12 cellular contexts compared by ENCODE assay signal in genomic region chr21:44058981-44059380, GRCh38. TPM values are rescaled to one million over a fixed set of nuclear protein-coding genes. Genes with fewer than 3 reads are reported as not detected.
DNase-seq lines count a peak whose midpoint lies in the region; ATAC-seq and TF ChIP-seq lines count a peak whose summit lies in the region.
"Had no signal": no experiment of that assay in that cellular context is flagged by ENCODE, and none has a peak within 500 bp of the region (broad histone marks: within the 10 kb centered on the region; RNA-seq: fewer than 3 reads in every experiment).

No MANE protein-coding gene starts in this region.

- TF ChIP-seq CTCF in CD4-positive, alpha-beta T cell (IDR thresholded peaks at IDR 0.05) = no peak
- no peak for TF ChIP-seq CTCF in prostate gland (IDR thresholded peaks at IDR 0.05)
- TF ChIP-seq CTCF in gastroesophageal sphincter (IDR thresholded peaks at IDR 0.05) = no peak

- no peak for ATAC-seq in CD4-positive, alpha-beta T cell (ENCODE audit: poor library complexity)
- no peak for ATAC-seq in naive thymus-derived CD4-positive, alpha-beta T cell
- ATAC-seq in gastroesophageal sphincter (no peak), GM21825 (IDR thresholded peaks at IDR 0.05; ENCODE audit: unreplicated experiment) (no peak)
- ATAC-seq: K562 had no signal

- no peaks in the 10 kb centered on the region for H3K27me3 Mint-ChIP-seq in CD4-positive, alpha-beta T cell
- no peaks in the 10 kb centered on the region for H3K27me3 Mint-ChIP-seq in activated T-helper 1 cell treated with anti-CD3 and anti-CD28 coated beads, Interleukin-12 subunit alpha, Interleukin-12 subunit beta, Interleukin-2, Interleukin-4 antibody, amounts not matched to agents 30 ng/mL and 10 ng/mL and 1 ng/mL, durations not matched to agents 14 hours and 24 hours and 36 hours (ENCODE audit: insufficient read depth)
- H3K27me3 Mint-ChIP-seq in naive thymus-derived CD4-positive, alpha-beta T cell = no peaks in the 10 kb centered on the region

- H3K4me1 Mint-ChIP-seq in CD4-positive, alpha-beta T cell (ENCODE audit: low read depth) = peaks cover 23% of the 10 kb centered on the region
- peaks cover 45% of the 10 kb centered on the region for H3K4me1 Mint-ChIP-seq in activated T-helper 1 cell treated with anti-CD3 and anti-CD28 coated beads, Interleukin-12 subunit alpha, Interleukin-12 subunit beta, Interleukin-2, Interleukin-4 antibody, amounts not matched to agents 30 ng/mL and 10 ng/mL and 1 ng/mL, durations not matched to agents 14 hours and 24 hours and 36 hours (ENCODE audit: low read depth)
- H3K4me1 Mint-ChIP-seq in naive thymus-derived CD4-positive, alpha-beta T cell = peaks cover 6 to 40% (median 17%) of the 10 kb centered on the region in 7 donors

- H3K4me1 ChIP-seq in naive thymus-derived CD4-positive, alpha-beta T cell (ENCODE audit: control insufficient read depth in 2 of 2, insufficient read depth in 2 of 2, low read length in 2 of 2) = no peaks in the 10 kb centered on the region
- H3K4me1 ChIP-seq in prostate gland (replicated peaks) = no peaks in the 10 kb centered on the region
- peaks cover 0 to 5% (median 0%) of the 10 kb centered on the region in 3 donors for H3K4me1 ChIP-seq in gastroesophageal sphincter

- peaks cover 6 to 77% (median 14%) of the 10 kb centered on the region in 3 experiments for H3K36me3 ChIP-seq in naive thymus-derived CD4-positive, alpha-beta T cell (ENCODE audit: control insufficient read depth in 2 of 3, insufficient read depth in 3 of 3, low read length in 3 of 3)
- H3K36me3 ChIP-seq in prostate gland = no peaks in the 10 kb centered on the region
- H3K36me3 ChIP-seq in gastroesophageal sphincter = peaks cover 0 to 90% of the 10 kb centered on the region in 2 donors

- H3K4me3 Mint-ChIP-seq in CD4-positive, alpha-beta T cell = no peak overlapping the region
- no peak overlapping the region for H3K4me3 Mint-ChIP-seq in activated T-helper 1 cell treated with anti-CD3 and anti-CD28 coated beads, Interleukin-12 subunit alpha, Interleukin-12 subunit beta, Interleukin-2, Interleukin-4 antibody, amounts not matched to agents 30 ng/mL and 10 ng/mL and 1 ng/mL, durations not matched to agents 14 hours and 24 hours and 36 hours
- no peak overlapping the region for H3K4me3 Mint-ChIP-seq in naive thymus-derived CD4-positive, alpha-beta T cell

- POLR2A ChIA-PET in CD4-positive, alpha-beta T cell (lab: Charles Lee) = interaction anchor here (1.2 to 2.9 kb wide), 2 partner anchors 25 to 45 kb away, joined by 3 to 15 read pairs; no protein-coding TSS in a partner anchor
- POLR2A ChIA-PET in naive thymus-derived CD4-positive, alpha-beta T cell (lab: Charles Lee) = no interaction called here

- TF ChIP-seq EP300 in gastroesophageal sphincter (IDR thresholded peaks at IDR 0.05) = no peak

- H3K27me3 ChIP-seq in CD4-positive, alpha-beta T cell (ENCODE audit: control insufficient read depth, insufficient read depth, low read length) = no peaks in the 10 kb centered on the region
- no peaks in the 10 kb centered on the region for H3K27me3 ChIP-seq in naive thymus-derived CD4-positive, alpha-beta T cell (ENCODE audit: control insufficient read depth in 2 of 2, insufficient read depth in 2 of 2, low read length in 2 of 2)
- H3K27me3 ChIP-seq in prostate gland (replicated peaks; ENCODE audit: insufficient read depth) (no peaks in the 10 kb centered on the region), gastroesophageal sphincter (no peaks in the 10 kb centered on the region)

- no peaks in the 10 kb centered on the region for H3K9me3 ChIP-seq in CD4-positive, alpha-beta T cell (ENCODE audit: control insufficient read depth, low read length)
- no peaks in the 10 kb centered on the region for H3K9me3 ChIP-seq in naive thymus-derived CD4-positive, alpha-beta T cell (ENCODE audit: control insufficient read depth in 2 of 3, low read length in 3 of 3)
- H3K9me3 ChIP-seq in prostate gland (no peaks in the 10 kb centered on the region), gastroesophageal sphincter (no peaks in the 10 kb centered on the region)

- no peak overlapping the region for H3K27ac ChIP-seq in CD4-positive, alpha-beta T cell (ENCODE audit: low read depth, low read length)
- no peak overlapping the region for H3K27ac ChIP-seq in naive thymus-derived CD4-positive, alpha-beta T cell (ENCODE audit: low read depth, low read length)
- H3K27ac ChIP-seq in prostate gland (no peak overlapping the region), gastroesophageal sphincter (no peak overlapping the region)
- H3K27ac ChIP-seq: PC-9 had no signal

- DNase-seq in NCI-H345 treated with DMSO at 0.1 percent for 48 hours (lab: John Stamatoyannopoulos, UW; ENCODE audit: unreplicated experiment) (peak; percentile 34), NCI-H345 (lab: John Stamatoyannopoulos, UW) (no peak), prostate gland (ENCODE audit: low spot score) (no peak)
- DNase-seq in CD4-positive, alpha-beta T cell = no peak
- no peak for DNase-seq in activated T-helper 1 cell treated with anti-CD3 and anti-CD28 coated beads, Interleukin-12 subunit alpha, Interleukin-12 subunit beta, Interleukin-2, Interleukin-4 antibody, amounts not matched to agents 30 ng/mL and 10 ng/mL and 1 ng/mL, durations not matched to agents 14 hours and 24 hours and 36 hours (ENCODE audit: low spot score)
- DNase-seq in naive thymus-derived CD4-positive, alpha-beta T cell = no peak
- DNase-seq: NCI-H510A, NCI-H82, PC-9 had no signal

- peak overlapping the region; percentile 95 for H3K27ac Mint-ChIP-seq in CD4-positive, alpha-beta T cell
- H3K27ac Mint-ChIP-seq in activated T-helper 1 cell treated with anti-CD3 and anti-CD28 coated beads, Interleukin-12 subunit alpha, Interleukin-12 subunit beta, Interleukin-2, Interleukin-4 antibody, amounts not matched to agents 30 ng/mL and 10 ng/mL and 1 ng/mL, durations not matched to agents 14 hours and 24 hours and 36 hours = peak overlapping the region; percentile 90
- peak overlapping the region in 6 of 9 donors; percentile 17 to 70 (median 45) for H3K27ac Mint-ChIP-seq in naive thymus-derived CD4-positive, alpha-beta T cell

- intact Hi-C loops in CD4-positive, alpha-beta T cell (cut with DNase I, micrococcal nuclease) = no loop called here
- intact Hi-C loops in activated T-helper 1 cell treated with anti-CD3 and anti-CD28 coated beads, Interleukin-12 subunit alpha, Interleukin-12 subunit beta, Interleukin-2, Interleukin-4 antibody, amounts not matched to agents 30 ng/mL and 10 ng/mL and 1 ng/mL, durations not matched to agents 14 hours and 24 hours and 36 hours (cut with micrococcal nuclease) = no loop called here
- intact Hi-C loops in naive thymus-derived CD4-positive, alpha-beta T cell (cut with micrococcal nuclease) = no loop called here
- intact Hi-C loops in prostate gland (cut with DNase I) = no loop called here

- no peaks in the 10 kb centered on the region for H3K9me3 Mint-ChIP-seq in CD4-positive, alpha-beta T cell
- H3K9me3 Mint-ChIP-seq in activated T-helper 1 cell treated with anti-CD3 and anti-CD28 coated beads, Interleukin-12 subunit alpha, Interleukin-12 subunit beta, Interleukin-2, Interleukin-4 antibody, amounts not matched to agents 30 ng/mL and 10 ng/mL and 1 ng/mL, durations not matched to agents 14 hours and 24 hours and 36 hours = no peaks in the 10 kb centered on the region
- no peaks in the 10 kb centered on the region for H3K9me3 Mint-ChIP-seq in naive thymus-derived CD4-positive, alpha-beta T cell

- CTCF ChIA-PET in CD4-positive, alpha-beta T cell (lab: Charles Lee) = interaction anchor here (1.0 to 1.5 kb wide), 2 partner anchors 17 to 19 kb away, joined by 3 to 4 read pairs; no protein-coding TSS in a partner anchor
- CTCF ChIA-PET in naive thymus-derived CD4-positive, alpha-beta T cell (lab: Charles Lee) = no interaction called here

- peaks cover 80% of the 10 kb centered on the region for H3K36me3 Mint-ChIP-seq in CD4-positive, alpha-beta T cell (ENCODE audit: low read depth)
- H3K36me3 Mint-ChIP-seq in activated T-helper 1 cell treated with anti-CD3 and anti-CD28 coated beads, Interleukin-12 subunit alpha, Interleukin-12 subunit beta, Interleukin-2, Interleukin-4 antibody, amounts not matched to agents 30 ng/mL and 10 ng/mL and 1 ng/mL, durations not matched to agents 14 hours and 24 hours and 36 hours (ENCODE audit: low read depth) = peaks cover 49% of the 10 kb centered on the region
- H3K36me3 Mint-ChIP-seq in naive thymus-derived CD4-positive, alpha-beta T cell = peaks cover 8 to 50% (median 23%) of the 10 kb centered on the region in 5 donors

- H3K4me3 ChIP-seq in naive thymus-derived CD4-positive, alpha-beta T cell (ENCODE audit: low read length) = no peak overlapping the region
- H3K4me3 ChIP-seq in prostate gland = no peak overlapping the region
- H3K4me3 ChIP-seq in gastroesophageal sphincter = no peak overlapping the region
- H3K4me3 ChIP-seq: K562, PC-9 had no signal

- WGBS in prostate gland = 91% methylated on average over 17 of the region's 17 CpGs
- 90 to 92% methylated on average over 9 to 17 of the region's 17 CpGs for WGBS in gastroesophageal sphincter (ENCODE audit: low coverage in 1 of 2), 2 donors

- no peak for TF ChIP-seq POLR2A in prostate gland (IDR thresholded peaks at IDR 0.05)
- no peak for TF ChIP-seq POLR2A in gastroesophageal sphincter (IDR thresholded peaks at IDR 0.05)

RNA-seq across cellular contexts. Expression of gene TRAPPC10, which starts 46.9 kb away (rescaled TPM):
- 100 to 1,000 TPM in 1 of 2 experiments, 10 to 100 TPM in 1; 98.1 to 101 TPM for total RNA-seq in CD4-positive, alpha-beta T cell
- total RNA-seq in activated T-helper 1 cell treated with anti-CD3 and anti-CD28 coated beads, Interleukin-12 subunit alpha, Interleukin-12 subunit beta, Interleukin-2, Interleukin-4 antibody, amounts not matched to agents 30 ng/mL and 10 ng/mL and 1 ng/mL, durations not matched to agents 14 hours and 24 hours and 36 hours = 85.5 and 95.3 TPM in 2 replicates
- 100 to 1,000 TPM in 2 of 5 experiments, 10 to 100 TPM in 3; 80.6 to 119 (median 93.2) TPM for total RNA-seq in naive thymus-derived CD4-positive, alpha-beta T cell
- polyA plus RNA-seq in naive thymus-derived CD4-positive, alpha-beta T cell = 10 to 100 TPM; 15.6 to 26.5 TPM
- total RNA-seq in prostate gland = 10 to 100 TPM; 14.4 to 38.9 TPM
- 10 to 100 TPM; 17.8 to 58.1 (median 32.4) TPM for total RNA-seq in gastroesophageal sphincter

RNA-seq across cellular contexts. Expression of gene PWP2, which starts 48.2 kb away (rescaled TPM):
- total RNA-seq in CD4-positive, alpha-beta T cell = 10 to 100 TPM; 38.0 to 40.6 TPM
- total RNA-seq in activated T-helper 1 cell treated with anti-CD3 and anti-CD28 coated beads, Interleukin-12 subunit alpha, Interleukin-12 subunit beta, Interleukin-2, Interleukin-4 antibody, amounts not matched to agents 30 ng/mL and 10 ng/mL and 1 ng/mL, durations not matched to agents 14 hours and 24 hours and 36 hours = 11.9 and 15.1 TPM in 2 replicates
- 10 to 100 TPM; 12.0 to 42.3 (median 23.0) TPM for total RNA-seq in naive thymus-derived CD4-positive, alpha-beta T cell
- polyA plus RNA-seq in naive thymus-derived CD4-positive, alpha-beta T cell = 10 to 100 TPM in 1 of 2 donors, 1 to 10 TPM in 1; 8.7 to 17.9 TPM
- total RNA-seq in prostate gland = 10 to 100 TPM; 10.7 to 14.9 TPM
- total RNA-seq in gastroesophageal sphincter = 1 to 10 TPM; 3.4 to 9.2 (median 6.1) TPM

Comparison
In these comparisons a context has a peak if more than half of its experiments do, and no peak if none do; other contexts are left out.
1. H3K27ac Mint-ChIP-seq: peak in every context shown above with its lines; median percentile 95 in CD4-positive, alpha-beta T cell; 90 in activated T-helper 1 cell treated with anti-CD3 and anti-CD28 coated beads, Interleukin-12 subunit alpha, Interleukin-12 subunit beta, Interleukin-2, Interleukin-4 antibody, amounts not matched to agents 30 ng/mL and 10 ng/mL and 1 ng/mL, durations not matched to agents 14 hours and 24 hours and 36 hours; 45 in naive thymus-derived CD4-positive, alpha-beta T cell.